In genomic region chr19:5948697-5949564, GRCh38 we compare ENCODE assay signal across 11 cellular contexts. TPM values are rescaled to one million over a fixed set of nuclear protein-coding genes. Genes with fewer than 3 reads are reported as not detected.
DNase-seq lines count a peak whose midpoint lies in the region; ATAC-seq and TF ChIP-seq lines count a peak whose summit lies in the region.
"Had no signal": no experiment of that assay in that cellular context is flagged by ENCODE, and none has a peak within 500 bp of the region (broad histone marks: within the 10 kb centered on the region; RNA-seq: fewer than 3 reads in every experiment).

No MANE protein-coding gene starts in this region.

- H3K4me3 ChIP-seq in fibroblast of the aortic adventitia (ENCODE audit: low read depth, low read length), result no peak overlapping the region
- no peak overlapping the region for H3K4me3 ChIP-seq in sigmoid colon
- no peak overlapping the region for H3K4me3 ChIP-seq in H7 (ENCODE audit: insufficient read depth, low read depth, low read length)

- POLR2A ChIA-PET in activated CD4-positive, alpha-beta memory T cell treated with anti-CD3 and anti-CD28 coated beads, Interleukin-2, amount 10 ng/mL, durations not matched to agents 7 days and 5 days (lab: Charles Lee), result interaction anchor here (0.6 to 2.2 kb wide), 7 partner anchors 9 to 120 kb away, joined by 3 to 7 read pairs (median 3); partner anchors contain the start of genes NDUFA11 and RANBP3

- H3K36me3 Mint-ChIP-seq in activated CD4-positive, alpha-beta memory T cell treated with anti-CD3 and anti-CD28 coated beads, Interleukin-2, amount 10 ng/mL, durations not matched to agents 7 days and 5 days (ENCODE audit: low read depth), result peaks cover 52% of the 10 kb centered on the region

- H3K36me3 ChIP-seq in KOPT-K1 (ENCODE audit: insufficient read depth, low read length) (peaks cover 65% of the 10 kb centered on the region), sigmoid colon (no peaks in the 10 kb centered on the region), H7 (replicated peaks; ENCODE audit: control insufficient read depth, insufficient read depth, low read length) (no peaks in the 10 kb centered on the region; the same call in 1 of the 2 replicates)

- intact Hi-C loops in sigmoid colon (cut with DNase I), result no loop called here

- peak overlapping the region; percentile 91 for H3K27ac Mint-ChIP-seq in activated CD4-positive, alpha-beta memory T cell treated with anti-CD3 and anti-CD28 coated beads, Interleukin-2, amount 10 ng/mL, durations not matched to agents 7 days and 5 days

- TF ChIP-seq POLR2A in sigmoid colon (IDR thresholded peaks at IDR 0.05) (no peak), erythroblast (IDR thresholded peaks at IDR 0.05; ENCODE audit: low read length) (no peak)

- WGBS in sigmoid colon, 2 donors, result 61 to 84% methylated on average over 13 of the region's 13 CpGs

- H3K27me3 Mint-ChIP-seq in activated CD4-positive, alpha-beta memory T cell treated with anti-CD3 and anti-CD28 coated beads, Interleukin-2, amount 10 ng/mL, durations not matched to agents 7 days and 5 days, result no peaks in the 10 kb centered on the region

- H3K27me3 ChIP-seq in sigmoid colon, result no peaks in the 10 kb centered on the region
- no peaks in the 10 kb centered on the region for H3K27me3 ChIP-seq in H7 (ENCODE audit: control insufficient read depth, insufficient read depth, low read length)

- H3K9me3 ChIP-seq in KOPT-K1 (ENCODE audit: insufficient read depth, low read length, poor library complexity, severe bottlenecking) (no peaks in the 10 kb centered on the region), sigmoid colon (no peaks in the 10 kb centered on the region)

- CTCF ChIA-PET in activated CD4-positive, alpha-beta memory T cell treated with anti-CD3 and anti-CD28 coated beads, Interleukin-2, amount 10 ng/mL, durations not matched to agents 7 days and 5 days (lab: Charles Lee), result interaction anchor here (1.0 to 2.1 kb wide), 4 partner anchors 13 to 145 kb away, joined by 3 to 9 read pairs (median 4); partner anchors contain the start of gene RANBP3

- no peaks in the 10 kb centered on the region for H3K9me3 Mint-ChIP-seq in activated CD4-positive, alpha-beta memory T cell treated with anti-CD3 and anti-CD28 coated beads, Interleukin-2, amount 10 ng/mL, durations not matched to agents 7 days and 5 days

- H3K27ac ChIP-seq in KOPT-K1 (ENCODE audit: low read depth, low read length, poor library complexity, severe bottlenecking) (peak overlapping the region; percentile 44), sigmoid colon (peak overlapping the region; percentile 85 to 92 (median 88))

- ATAC-seq in GM21447 (IDR thresholded peaks at IDR 0.05; ENCODE audit: unreplicated experiment) (no peak), GM21423 (IDR thresholded peaks at IDR 0.05; ENCODE audit: unreplicated experiment) (no peak)

- H3K4me3 Mint-ChIP-seq in activated CD4-positive, alpha-beta memory T cell treated with anti-CD3 and anti-CD28 coated beads, Interleukin-2, amount 10 ng/mL, durations not matched to agents 7 days and 5 days, result no peak overlapping the region

- H3K4me1 Mint-ChIP-seq in activated CD4-positive, alpha-beta memory T cell treated with anti-CD3 and anti-CD28 coated beads, Interleukin-2, amount 10 ng/mL, durations not matched to agents 7 days and 5 days, result peaks cover 67% of the 10 kb centered on the region

- TF ChIP-seq CTCF in fibroblast of the aortic adventitia (IDR thresholded peaks at IDR 0.05; ENCODE audit: insufficient read depth, low read length), result no peak
- TF ChIP-seq CTCF in sigmoid colon (IDR thresholded peaks at IDR 0.05), result peak in 1 of 4 experiments; percentile 11

- DNase-seq in activated CD4-positive, alpha-beta memory T cell treated with anti-CD3 and anti-CD28 coated beads, Interleukin-2, amount 10 ng/mL, durations not matched to agents 7 days and 5 days, result no peak
- DNase-seq in fibroblast of the aortic adventitia (ENCODE audit: low read depth) (peak; percentile 54), sigmoid colon (peak; percentile 90), erythroblast (lab: John Stamatoyannopoulos, UW) (no peak), H7 (no peak)
- DNase-seq: EL, MV-4-11, SIG-M5 had no signal

- H3K4me1 ChIP-seq in sigmoid colon, result peaks cover 0 to 95% (median 92%) of the 10 kb centered on the region in 4 donors

- TF ChIP-seq EP300 in sigmoid colon (IDR thresholded peaks at IDR 0.05), result peak in 2 of 4 donors; percentile 20 to 26

RNA-seq across cellular contexts. Expression of gene RANBP3, which starts 29.0 kb away (rescaled TPM):
- total RNA-seq in activated CD4-positive, alpha-beta memory T cell treated with anti-CD3 and anti-CD28 coated beads, Interleukin-2, amount 10 ng/mL, durations not matched to agents 7 days and 5 days, result 10 to 100 TPM; 78.1 to 85.1 TPM
- total RNA-seq in fibroblast of the aortic adventitia (ENCODE audit: low replicate concordance) (41.4 and 58.0 TPM in 2 replicates), sigmoid colon (10 to 100 TPM; 63.1 to 86.4 (median 82.7) TPM)
- 10 to 100 TPM; 27.0 to 47.5 (median 27.6) TPM for polyA plus RNA-seq in sigmoid colon
- 73.7 and 79.7 TPM in 2 replicates for total RNA-seq in H7 (2014; rRNA removed; shearing (Covaris generic))

RNA-seq across cellular contexts. Expression of gene CAPS, which starts 34.9 kb away (rescaled TPM):
- total RNA-seq in activated CD4-positive, alpha-beta memory T cell treated with anti-CD3 and anti-CD28 coated beads, Interleukin-2, amount 10 ng/mL, durations not matched to agents 7 days and 5 days, result 10 to 100 TPM; 11.8 to 12.5 TPM
- total RNA-seq in fibroblast of the aortic adventitia (ENCODE audit: low replicate concordance) (3.5 and 8.5 TPM in 2 replicates), sigmoid colon (10 to 100 TPM in 2 of 4 donors, 1 to 10 TPM in 2; 4.9 to 18.6 (median 9.7) TPM)
- 10 to 100 TPM in 1 of 3 donors, 1 to 10 TPM in 2; 3.6 to 13.7 (median 3.7) TPM for polyA plus RNA-seq in sigmoid colon
- 2.2 and 2.7 TPM in 2 replicates for total RNA-seq in H7 (2014; rRNA removed; shearing (Covaris generic))

RNA-seq across cellular contexts. Expression of gene VMAC, which starts 44.3 kb away (rescaled TPM):
- total RNA-seq in activated CD4-positive, alpha-beta memory T cell treated with anti-CD3 and anti-CD28 coated beads, Interleukin-2, amount 10 ng/mL, durations not matched to agents 7 days and 5 days, result 1 to 10 TPM; 7.6 to 7.9 TPM
- total RNA-seq in fibroblast of the aortic adventitia (ENCODE audit: low replicate concordance) (3.2 and 5.6 TPM in 2 replicates), sigmoid colon (10 to 100 TPM in 1 of 4 donors, 1 to 10 TPM in 3; 6.1 to 14.4 (median 8.1) TPM)
- 1 to 10 TPM; 1.6 to 6.4 (median 2.4) TPM for polyA plus RNA-seq in sigmoid colon
- total RNA-seq in H7 (2014; rRNA removed; shearing (Covaris generic)), result 2.1 and 3.5 TPM in 2 replicates

RNA-seq across cellular contexts. Expression of gene NDUFA11, which starts 45.3 kb away (rescaled TPM):
- total RNA-seq in activated CD4-positive, alpha-beta memory T cell treated with anti-CD3 and anti-CD28 coated beads, Interleukin-2, amount 10 ng/mL, durations not matched to agents 7 days and 5 days, result 100 to 1,000 TPM; 217 to 220 TPM
- total RNA-seq in fibroblast of the aortic adventitia (ENCODE audit: low replicate concordance) (172 and 261 TPM in 2 replicates), sigmoid colon (100 to 1,000 TPM; 242 to 447 (median 353) TPM)
- 100 to 1,000 TPM; 363 to 450 (median 395) TPM for polyA plus RNA-seq in sigmoid colon
- total RNA-seq in H7 (2014; rRNA removed; shearing (Covaris generic)), result 181 and 244 TPM in 2 replicates

Comparison
In these comparisons a context has a peak if more than half of its experiments do, and no peak if none do; other contexts are left out.
1. DNase-seq: peak in fibroblast of the aortic adventitia (single experiment) and sigmoid colon (single experiment); none in activated CD4-positive, alpha-beta memory T cell treated with anti-CD3 and anti-CD28 coated beads, Interleukin-2, amount 10 ng/mL, durations not matched to agents 7 days and 5 days (single experiment), erythroblast (0 of 2) and H7 (single experiment).